8 cellular contexts compared by ENCODE assay signal in the genomic region with DNA sequence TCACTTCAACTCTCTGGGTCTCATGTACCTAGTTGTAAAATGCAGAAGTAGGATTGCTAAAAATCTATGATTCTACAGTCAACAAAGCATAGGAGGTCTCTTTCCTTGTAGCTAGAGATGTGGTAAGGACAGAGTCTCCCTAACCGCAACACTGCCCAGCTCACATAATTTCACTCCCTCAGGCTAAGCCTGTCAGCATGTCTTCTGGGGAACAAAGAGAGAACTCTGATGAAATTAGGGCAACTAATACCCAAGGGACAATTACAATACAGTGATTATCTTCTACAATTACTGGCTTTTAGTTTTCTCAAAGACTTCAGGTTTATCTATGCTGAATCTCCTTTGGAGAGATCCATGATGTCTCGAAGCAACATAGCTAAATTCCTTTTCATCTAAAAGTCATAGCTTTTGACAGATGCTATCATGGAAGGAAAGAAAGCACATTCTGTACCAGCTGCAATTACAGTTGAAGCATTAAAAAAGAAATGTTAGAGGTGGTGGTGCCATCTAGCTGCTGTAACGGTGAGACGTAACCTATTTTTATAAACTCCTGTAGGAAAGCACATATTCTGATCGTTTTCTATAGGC.
DNase-seq lines count a peak whose midpoint lies in the region; ATAC-seq and TF ChIP-seq lines count a peak whose summit lies in the region.

No MANE protein-coding gene starts in this region.

- H3K27me3 ChIP-seq in HAP-1 (ENCODE audit: low read depth) (peaks cover 25% of the 10 kb centered on the region), brain microvascular endothelial cell (replicated peaks) (no peaks in the 10 kb centered on the region), left lung (no peaks in the 10 kb centered on the region)

- POLR2A ChIA-PET in naive thymus-derived CD8-positive, alpha-beta T cell (lab: Charles Lee), result no interaction called here

- H3K36me3 ChIP-seq in HAP-1 (replicated peaks) (no peaks in the 10 kb centered on the region), brain microvascular endothelial cell (replicated peaks) (no peaks in the 10 kb centered on the region), left lung (no peaks in the 10 kb centered on the region)

- H3K36me3 Mint-ChIP-seq in naive thymus-derived CD8-positive, alpha-beta T cell, result no peaks in the 10 kb centered on the region

- DNase-seq in NCI-H2171 treated with DMSO at 0.1 percent for 48 hours (lab: John Stamatoyannopoulos, UW), result peak; percentile 21
- no peak for DNase-seq in NCI-H2171 (lab: John Stamatoyannopoulos, UW)
- DNase-seq in HAP-1 (ENCODE audit: low spot score in 2 of 2), result peak; percentile 74 to 96
- peak; percentile 27 for DNase-seq in NAMALWA (ENCODE audit: low spot score)
- DNase-seq in brain microvascular endothelial cell, result peak; percentile 63
- no peak for DNase-seq in left lung
- no peak for DNase-seq in naive thymus-derived CD8-positive, alpha-beta T cell
- DNase-seq in activated CD4-positive, alpha-beta T cell treated with anti-CD3 and anti-CD28 coated beads for 4 hours, result no peak

- H3K9me3 ChIP-seq in HAP-1 (no peaks in the 10 kb centered on the region), left lung (no peaks in the 10 kb centered on the region)

- TF ChIP-seq CTCF in brain microvascular endothelial cell (IDR thresholded peaks at IDR 0.05; ENCODE audit: low read depth, low read length, missing control alignments), result peak; percentile 61
- TF ChIP-seq CTCF in left lung (IDR thresholded peaks at IDR 0.05), result peak in 1 of 2 donors; percentile 11

- peaks cover 0 to 15% (median 1%) of the 10 kb centered on the region in 4 donors for H3K4me1 Mint-ChIP-seq in naive thymus-derived CD8-positive, alpha-beta T cell

- no peak overlapping the region for H3K27ac Mint-ChIP-seq in naive thymus-derived CD8-positive, alpha-beta T cell

- in situ Hi-C loops in HAP-1 (cut with MboI; ENCODE audit: low sequenced_read_pairs) (no loop called here), brain microvascular endothelial cell (cut with HindIII; ENCODE audit: low pct_ligation_motif_present, low sequenced_read_pairs) (no loop called here)

- H3K4me3 ChIP-seq in HAP-1, result no peak overlapping the region
- no peak overlapping the region for H3K4me3 ChIP-seq in brain microvascular endothelial cell (ENCODE audit: low read depth, low read length)
- no peak overlapping the region for H3K4me3 ChIP-seq in left lung

- H3K27me3 Mint-ChIP-seq in naive thymus-derived CD8-positive, alpha-beta T cell, result peaks cover 0 to 4% (median 0%) of the 10 kb centered on the region in 5 donors

- peaks cover 0 to 2% (median 0%) of the 10 kb centered on the region in 9 donors for H3K9me3 Mint-ChIP-seq in naive thymus-derived CD8-positive, alpha-beta T cell

- intact Hi-C loops in left lung (cut with DNase I), result no loop called here

- peak overlapping the region; percentile 11 for H3K27ac ChIP-seq in brain microvascular endothelial cell
- no peak overlapping the region for H3K27ac ChIP-seq in left lung

- H3K4me1 ChIP-seq in HAP-1, result peaks cover 14% of the 10 kb centered on the region
- peaks cover 6 to 8% of the 10 kb centered on the region in 2 donors for H3K4me1 ChIP-seq in left lung

- no peak overlapping the region for H3K4me3 Mint-ChIP-seq in naive thymus-derived CD8-positive, alpha-beta T cell

- peak; percentile 71 for ATAC-seq in left lung
- ATAC-seq in naive thymus-derived CD8-positive, alpha-beta T cell, result no peak

Comparison
In these comparisons a context has a peak if more than half of its experiments do, and no peak if none do; other contexts are left out.
1. DNase-seq: peak in NCI-H2171 treated with DMSO at 0.1 percent for 48 hours (single experiment), HAP-1 (2 of 2), NAMALWA (single experiment) and brain microvascular endothelial cell (single experiment); none in NCI-H2171 (single experiment), left lung (0 of 2), naive thymus-derived CD8-positive, alpha-beta T cell (0 of 10) and activated CD4-positive, alpha-beta T cell treated with anti-CD3 and anti-CD28 coated beads for 4 hours (0 of 2).